In the genomic region with DNA sequence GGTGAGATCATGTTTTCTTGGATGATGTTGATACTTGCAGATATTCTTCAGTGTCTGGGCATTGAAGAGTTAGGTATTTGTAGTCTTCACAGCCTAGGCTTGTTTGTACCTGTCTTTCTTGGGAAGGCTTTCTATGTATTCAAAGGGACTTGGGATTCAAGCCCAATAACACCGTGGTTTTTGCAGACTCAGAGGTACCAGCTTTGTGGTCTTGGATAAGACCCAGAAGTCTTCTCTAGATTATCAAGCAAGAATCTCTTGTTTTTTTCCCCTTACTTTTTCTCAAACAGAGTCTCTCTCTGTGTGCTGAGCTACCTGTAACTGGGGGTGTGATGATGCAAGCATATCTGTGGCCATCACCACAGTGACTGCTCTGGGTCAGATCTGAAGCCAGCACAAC, we compare ENCODE assay signal across 10 cellular contexts. TPM values are rescaled to one million over a fixed set of nuclear protein-coding genes. Genes with fewer than 3 reads are reported as not detected.
"Had no signal": no experiment of that assay in that cellular context is flagged by ENCODE, and none has a peak within 500 bp of the region (broad histone marks: within the 10 kb centered on the region; RNA-seq: fewer than 3 reads in every experiment).

No MANE protein-coding gene starts in this region.

- H3K36me3 Mint-ChIP-seq: IgD-negative memory B cell had no signal

- H3K27ac Mint-ChIP-seq: HFFc6, IgD-negative memory B cell had no signal

- H2AFZ ChIP-seq: GM23248 had no signal

- H3K9me3 ChIP-seq: HAP-1 had no signal

- H3K9ac ChIP-seq: GM23248 had no signal

- H3K36me3 ChIP-seq: HAP-1 had no signal

- H3K4me1 ChIP-seq: HAP-1 had no signal

- DNase-seq: GM23248, GOT3, H7, HFFc6 had no signal

- H3K4me3 Mint-ChIP-seq: HFFc6, IgD-negative memory B cell had no signal

- H3K27ac ChIP-seq: GM23248, HL-60 had no signal

- H3K27me3 Mint-ChIP-seq: IgD-negative memory B cell had no signal

- ATAC-seq: HCT116, HepG2 had no signal

- H3K4me3 ChIP-seq: GM23248, HAP-1 had no signal

RNA-seq across cellular contexts. Expression of gene CCK, which starts 42.7 kb away (rescaled TPM):
- total RNA-seq: H4, HepG2, HFFc6 had no signal
- polyA plus RNA-seq: GM23248, HepG2, IgD-negative memory B cell had no signal
